Comparison of ENCODE assay signal across 6 cellular contexts in the genomic region with DNA sequence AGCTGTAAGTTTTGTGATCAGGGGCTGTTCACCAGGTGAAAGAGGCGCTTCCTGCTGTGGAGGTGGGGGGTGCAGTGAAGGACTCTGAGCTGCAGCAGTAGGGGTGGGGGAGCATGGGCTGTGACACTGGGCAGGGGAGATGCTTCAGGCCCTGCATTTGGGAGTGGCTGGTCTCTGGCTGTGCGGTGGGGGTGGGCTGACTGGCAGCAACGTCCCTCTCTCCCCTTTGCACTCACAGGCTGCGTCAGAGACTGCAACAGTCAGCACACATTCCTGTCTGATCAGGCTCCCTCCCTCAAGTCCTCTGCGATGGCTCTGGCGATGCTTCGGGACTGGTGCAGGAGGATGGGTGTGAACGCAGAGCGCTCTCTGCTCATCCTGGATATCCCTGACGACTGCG. TPM values are rescaled to one million over a fixed set of nuclear protein-coding genes. Genes with fewer than 3 reads are reported as not detected.
"Had no signal": no experiment of that assay in that cellular context is flagged by ENCODE, and none has a peak within 500 bp of the region (broad histone marks: within the 10 kb centered on the region; RNA-seq: fewer than 3 reads in every experiment).

No MANE protein-coding gene starts in this region.

RNA-seq across cellular contexts. Expression of a gene that starts 27.8 kb away (rescaled TPM):
- total RNA-seq: M059J, PC-3, SJSA1 had no signal

RNA-seq across cellular contexts. Expression of a gene that starts 34.6 kb away (rescaled TPM):
- total RNA-seq: M059J, PC-3, Peyer's patch, Right ventricle myocardium superior had no signal
- polyA plus RNA-seq: SK-N-SH had no signal

RNA-seq across cellular contexts. Expression of a gene that starts 43.8 kb away (rescaled TPM):
- total RNA-seq: M059J, PC-3, SJSA1 had no signal
